1 cellular context compared by ENCODE assay signal in genomic region chr12:124569375-124570148, GRCh38.
TF ChIP-seq lines count a peak whose summit lies in the region.

No MANE protein-coding gene starts in this region.

TF ChIP-seq in HepG2, 621 proteins besides CTCF, POLR2A, EP300 and RAD21:
- TF ChIP-seq ELF4 (CRISPR knock-in tag; IDR thresholded peaks at IDR 0.05; ENCODE audit: borderline replicate concordance), result no peak
- peak; percentile 88 for TF ChIP-seq ZNF629 (CRISPR knock-in tag; conservative IDR thresholded peaks at IDR 0.05)
- TF ChIP-seq ZMYM3 (CRISPR knock-in tag; IDR thresholded peaks at IDR 0.05), result 0 out of 2 replicates have a peak, but pooled peaks have one; percentile 45
- no peak for TF ChIP-seq MAFG (CRISPR knock-in tag; IDR thresholded peaks at IDR 0.05)
- peak; percentile 66; the same call in 1 of the 2 replicates for TF ChIP-seq EZH2 (conservative IDR thresholded peaks at IDR 0.05; ENCODE audit: low read depth, low read length)
